Comparison of ENCODE assay signal across 24 cellular contexts in genomic region chr6:27956941-27957340, GRCh38. TPM values are rescaled to one million over a fixed set of nuclear protein-coding genes. Genes with fewer than 3 reads are reported as not detected.
"Had no signal": no experiment of that assay in that cellular context is flagged by ENCODE, and none has a peak within 500 bp of the region (broad histone marks: within the 10 kb centered on the region; RNA-seq: fewer than 3 reads in every experiment).

Gene OR2B6, plus strand, starts transcription at chr6:27957241. Its CDS starts 0 bp downstream, at chr6:27957241.

- H3K4me3 Mint-ChIP-seq: naive B cell, nephron had no signal

- H3K9ac ChIP-seq: parathyroid adenoma had no signal

- DNase-seq: effector memory CD4-positive, alpha-beta T cell; heart right ventricle; hypothalamus; kidney glomerular epithelial cell; mesendoderm; naive B cell; sigmoid colon; stimulated activated CD4-positive, alpha-beta T cell treated with anti-CD3 and anti-CD28 coated beads, Interleukin-2, amount 100 ng/mL, for 24 hours; stimulated activated CD4-positive, alpha-beta T cell treated with anti-CD3 and anti-CD28 coated beads, Interleukin-4, amount 100 ng/mL, for 4 hours; stimulated activated naive CD4-positive, alpha-beta T cell; stomach; substantia nigra; transverse colon had no signal

- H3K27ac Mint-ChIP-seq: nephron had no signal

- H3K9me3 ChIP-seq: heart right ventricle, right atrium auricular region, sigmoid colon, stomach, thoracic aorta, transverse colon had no signal

- H2AFZ ChIP-seq: parathyroid adenoma had no signal

- H3K27me3 ChIP-seq: right atrium auricular region, sigmoid colon had no signal

- ATAC-seq: esophagus mucosa, heart right ventricle had no signal

- H3K27ac ChIP-seq: heart right ventricle, parathyroid adenoma, right atrium auricular region, sigmoid colon, skin epidermis, stomach, thoracic aorta, transverse colon had no signal

- H3K9me3 Mint-ChIP-seq: naive B cell, nephron had no signal

- H3K36me3 Mint-ChIP-seq: naive B cell had no signal

- H3K36me3 ChIP-seq: heart right ventricle, right atrium auricular region, sigmoid colon, stomach, thoracic aorta, transverse colon had no signal

- H3K4me1 Mint-ChIP-seq: nephron had no signal

- H3K4me3 ChIP-seq: heart right ventricle, right atrium auricular region, sigmoid colon, skin epidermis, stomach, thoracic aorta, transverse colon had no signal

- H3K79me2 ChIP-seq: parathyroid adenoma had no signal

- H3K4me1 ChIP-seq: heart right ventricle, parathyroid adenoma, right atrium auricular region, sigmoid colon, stomach, transverse colon had no signal

RNA-seq across cellular contexts. Expression of gene OR2B6, which starts in this region (rescaled TPM):
- total RNA-seq: esophagus mucosa, frontal cortex, heart right ventricle, lung microvascular endothelial cell, omental fat pad, pulmonary artery endothelial cell, right atrium auricular region, sigmoid colon, stomach, thoracic aorta, transverse colon, ureter had no signal
